In genomic region chr1:71804140-71804539, GRCh38 we compare ENCODE assay signal across 20 cellular contexts.
A peak's percentile ranks its signal among the peaks of the same experiment; 100 is the strongest.
DNase-seq lines count a peak whose midpoint lies in the region; TF ChIP-seq lines count a peak whose summit lies in the region.
"Had no signal": no experiment of that assay in that cellular context is flagged by ENCODE, and none has a peak within 500 bp of the region (broad histone marks: within the 10 kb centered on the region; RNA-seq: fewer than 3 reads in every experiment).

No MANE protein-coding gene starts in this region.

- no peak for TF ChIP-seq CTCF in fibroblast of mammary gland (conservative IDR thresholded peaks at IDR 0.05; ENCODE audit: control insufficient read depth, insufficient read depth, low read depth, low read length)

- no peaks in the 10 kb centered on the region for H3K9me3 ChIP-seq in MG63

- DNase-seq in NCI-H524 (lab: John Stamatoyannopoulos, UW) (peak; percentile 6 to 58), NCI-H524 treated with DMSO at 0.1 percent for 48 hours (lab: John Stamatoyannopoulos, UW) (no peak), COR-L47 (lab: John Stamatoyannopoulos, UW) (peak; percentile 62), NCI-H446 (lab: John Stamatoyannopoulos, UW) (peak; percentile 58 to 80), fibroblast of mammary gland (ENCODE audit: low read depth) (peak; percentile 7), MG63 (no peak), glomerular visceral epithelial cell (ENCODE audit: extremely low spot score) (no peak), retina (no peak)
- DNase-seq: Calu3; CD4-positive, alpha-beta T cell; HCEC 1CT; Kasumi-1; MM.1S; NCI-H1092 treated with DMSO at 0.1 percent for 48 hours; NCI-H187 treated with DMSO at 0.1 percent for 48 hours; NK-92 treated with Interleukin-12 subunit alpha and Interleukin-12 subunit beta, amount 100 ng/mL, for 24 hours; Right ventricle myocardium superior; T-cell had no signal

- no peaks in the 10 kb centered on the region for H3K27me3 ChIP-seq in MG63

- no peak overlapping the region for H3K4me3 ChIP-seq in fibroblast of mammary gland (ENCODE audit: control insufficient read depth, low read depth, low read length)
- H3K4me3 ChIP-seq in MG63 = no peak overlapping the region
- H3K4me3 ChIP-seq: GM23338, SK-N-MC had no signal

- no peaks in the 10 kb centered on the region for H3K36me3 ChIP-seq in MG63

Comparison
In these comparisons a context has a peak if more than half of its experiments do, and no peak if none do; other contexts are left out.
1. DNase-seq: peak in NCI-H524 (2 of 2), COR-L47 (single experiment), NCI-H446 (2 of 2) and fibroblast of mammary gland (single experiment); none in NCI-H524 treated with DMSO at 0.1 percent for 48 hours (single experiment), MG63 (single experiment), glomerular visceral epithelial cell (single experiment) and retina (single experiment).